Comparison of ENCODE assay signal across 13 cellular contexts in genomic region chr9:134373953-134374300, GRCh38. TPM values are rescaled to one million over a fixed set of nuclear protein-coding genes. Genes with fewer than 3 reads are reported as not detected.
DNase-seq lines count a peak whose midpoint lies in the region; ATAC-seq and TF ChIP-seq lines count a peak whose summit lies in the region.
"Had no signal": no experiment of that assay in that cellular context is flagged by ENCODE, and none has a peak within 500 bp of the region (broad histone marks: within the 10 kb centered on the region; RNA-seq: fewer than 3 reads in every experiment).

No MANE protein-coding gene starts in this region.

- intact Hi-C loops in right cardiac atrium (cut with DNase I): no loop called here

- H3K4me3 ChIP-seq in right cardiac atrium (ENCODE audit: low read length): no peak overlapping the region
- H3K4me3 ChIP-seq in skin epidermis: no peak overlapping the region

- DNase-seq in SKM-1 treated with dmso at 0.1 percent for 144 hours (lab: John Stamatoyannopoulos, UW; ENCODE audit: unreplicated experiment) (peak; percentile 52), right cardiac atrium (no peak), GM19238 (ENCODE audit: insufficient read length, low spot score) (no peak), putamen (ENCODE audit: low spot score) (no peak), NCI-H2081 treated with DMSO at 0.1 percent for 48 hours (lab: John Stamatoyannopoulos, UW) (no peak)
- DNase-seq: activated effector memory CD4-positive, alpha-beta T cell treated with Interleukin-2 at 50 U/mL for 16 hours; NCI-H2081; NCI-H774; SIG-M5; stimulated activated CD4-positive, alpha-beta T cell treated with anti-CD3 and anti-CD28 coated beads, Interleukin-4, amount 100 ng/mL, for 4 hours had no signal

- H3K27ac ChIP-seq in C4-2B (peak overlapping the region; percentile 98), right cardiac atrium (ENCODE audit: low read length) (peak overlapping the region; percentile 91), skin epidermis (peak overlapping the region in 18 of 21 experiments; percentile 82 to 97 (median 90))

- 85% methylated on average over 17 of the region's 17 CpGs for WGBS in right cardiac atrium

- TF ChIP-seq CTCF in C4-2B (conservative IDR thresholded peaks at IDR 0.05): no peak

- no peaks in the 10 kb centered on the region for H3K27me3 ChIP-seq in right cardiac atrium (ENCODE audit: control insufficient read depth, insufficient read depth)

- ATAC-seq in right cardiac atrium: no peak
- no peak for ATAC-seq in GM19467 (IDR thresholded peaks at IDR 0.05; ENCODE audit: unreplicated experiment)

- peaks cover 52% of the 10 kb centered on the region for H3K4me1 ChIP-seq in right cardiac atrium (ENCODE audit: control insufficient read depth, insufficient read depth, low read length)

- no peaks in the 10 kb centered on the region for H3K9me3 ChIP-seq in right cardiac atrium (ENCODE audit: control insufficient read depth, low read length)

RNA-seq across cellular contexts. Expression of gene RXRA, which starts 47.7 kb away (rescaled TPM):
- 10 to 100 TPM; 48.1 to 72.3 (median 61.7) TPM for total RNA-seq in right cardiac atrium
- 66.0 TPM for polyA plus RNA-seq in right cardiac atrium
